Comparison of ENCODE assay signal across 14 cellular contexts in genomic region chr2:164671664-164672396, GRCh38. TPM values are rescaled to one million over a fixed set of nuclear protein-coding genes. Genes with fewer than 3 reads are reported as not detected.
"Had no signal": no experiment of that assay in that cellular context is flagged by ENCODE, and none has a peak within 500 bp of the region (broad histone marks: within the 10 kb centered on the region; RNA-seq: fewer than 3 reads in every experiment).

No MANE protein-coding gene starts in this region.

- H3K4me3 ChIP-seq: ascending aorta had no signal

- H3K27me3 ChIP-seq: ascending aorta had no signal

- H3K36me3 ChIP-seq: ascending aorta had no signal

- ATAC-seq: stimulated activated naive CD8-positive, alpha-beta T cell treated with anti-CD3 and anti-CD28 coated beads, Interleukin-15, amount 100 ng/mL, for 72 hours had no signal

- H3K27ac ChIP-seq: ascending aorta, VCaP had no signal

- DNase-seq: activated CD4-positive, alpha-beta memory T cell treated with anti-CD3 and anti-CD28 coated beads, Interleukin-2, amount 10 ng/mL, durations not matched to agents 7 days and 5 days; activated gamma-delta T cell treated with Interleukin-2 at 50 U/mL for 16 hours; activated naive CD8-positive, alpha-beta T cell treated with anti-CD3 and anti-CD28 coated beads for 36 hours; activated T-cell treated with anti-CD3 and anti-CD28 coated beads, Interleukin-2, amount 50 U/mL, for 48 hours; effector memory CD4-positive, alpha-beta T cell; glutamatergic neuron; nephron progenitor cell; stimulated activated CD4-positive, alpha-beta T cell treated with anti-CD3 and anti-CD28 coated beads, Interleukin-15, amount 100 ng/mL, for 24 hours; stimulated activated CD4-positive, alpha-beta T cell treated with anti-CD3 and anti-CD28 coated beads, Interleukin-4, amount 100 ng/mL, for 24 hours; stimulated activated naive CD8-positive, alpha-beta T cell treated with anti-CD3 and anti-CD28 coated beads, Interleukin-15, amount 100 ng/mL, for 72 hours; SW 1271 had no signal

- H3K4me1 ChIP-seq: ascending aorta had no signal

- H3K9me3 ChIP-seq: ascending aorta had no signal

- FAIRE-seq: urothelium cell line had no signal

RNA-seq across cellular contexts. Expression of gene GRB14, which starts 50.5 kb away (rescaled TPM):
- total RNA-seq: activated CD4-positive, alpha-beta memory T cell treated with anti-CD3 and anti-CD28 coated beads, Interleukin-2, amount 10 ng/mL, durations not matched to agents 7 days and 5 days; activated naive CD8-positive, alpha-beta T cell treated with anti-CD3 and anti-CD28 coated beads for 36 hours had no signal
